ENCODE assay signal across 28 cellular contexts in genomic region chr13:112558696-112559418, GRCh38.
"Had no signal": no experiment of that assay in that cellular context is flagged by ENCODE, and none has a peak within 500 bp of the region (broad histone marks: within the 10 kb centered on the region; RNA-seq: fewer than 3 reads in every experiment).

No MANE protein-coding gene starts in this region.

- ATAC-seq: left colon; lower lobe of right lung; natural killer cell; pancreas; right cardiac atrium; stimulated activated memory B cell treated with anti-CD40 and anti-IgM and Interleukin-4, amounts not matched to agents 10 μg/mL and 1 μg/mL and 100 μg/mL, for 72 hours; stimulated activated naive CD8-positive, alpha-beta T cell treated with anti-CD3 and anti-CD28 coated beads, Interleukin-15, Interleukin-2, amounts not matched to agents 100 U/mL and 50 U/mL, for 24 hours had no signal

- H3K9me3 Mint-ChIP-seq: immature natural killer cell; memory B cell; natural killer cell; neural crest cell; stimulated activated memory B cell treated with anti-CD40 and anti-IgM and Interleukin-4, amounts not matched to agents 10 μg/mL and 1 μg/mL and 100 μg/mL, for 72 hours; type B pancreatic cell had no signal

- H3K27ac ChIP-seq: esophagus squamous epithelium, left ventricle myocardium inferior, lower lobe of right lung, neutrophil, pancreas, sigmoid colon, testis, tibial artery had no signal

- DNase-seq: effector memory CD4-positive, alpha-beta T cell; erythroblast; esophagus squamous epithelium; foreskin melanocyte; hypothalamus; immature natural killer cell; islet precursor cell; kidney glomerular epithelial cell; left colon; left ventricle myocardium inferior; lower lobe of right lung; natural killer cell; pancreas; right cardiac atrium; sigmoid colon; stimulated activated CD4-positive, alpha-beta T cell treated with anti-CD3 and anti-CD28 coated beads, Interleukin-2, amount 100 ng/mL, for 24 hours; stimulated activated CD4-positive, alpha-beta T cell treated with anti-CD3 and anti-CD28 coated beads, Interleukin-4, amount 100 ng/mL, for 24 hours; stimulated activated naive CD8-positive, alpha-beta T cell treated with anti-CD3 and anti-CD28 coated beads, Interleukin-15, Interleukin-2, amounts not matched to agents 100 U/mL and 50 U/mL, for 24 hours; substantia nigra; testis; tibial artery had no signal

- H3K9me3 ChIP-seq: esophagus squamous epithelium, left ventricle myocardium inferior, lower lobe of right lung, neutrophil, pancreas, sigmoid colon, testis, tibial artery had no signal

- H3K4me1 Mint-ChIP-seq: neural crest cell had no signal

- FAIRE-seq: colon, pancreas, urothelium cell line had no signal

- H3K4me3 ChIP-seq: esophagus squamous epithelium, left ventricle myocardium inferior, lower lobe of right lung, pancreas, sigmoid colon, testis, tibial artery had no signal

- H3K27me3 Mint-ChIP-seq: memory B cell; stimulated activated memory B cell treated with anti-CD40 and anti-IgM and Interleukin-4, amounts not matched to agents 10 μg/mL and 1 μg/mL and 100 μg/mL, for 72 hours; type B pancreatic cell had no signal

- H3K4me1 ChIP-seq: esophagus squamous epithelium, lower lobe of right lung, pancreas, sigmoid colon, testis, tibial artery had no signal

- H3K27me3 ChIP-seq: esophagus squamous epithelium, neutrophil, pancreas, sigmoid colon, testis, tibial artery had no signal

- H3K4me3 Mint-ChIP-seq: immature natural killer cell; memory B cell; natural killer cell; neural crest cell; stimulated activated memory B cell treated with anti-CD40 and anti-IgM and Interleukin-4, amounts not matched to agents 10 μg/mL and 1 μg/mL and 100 μg/mL, for 72 hours; type B pancreatic cell had no signal

- H3K27ac Mint-ChIP-seq: memory B cell, natural killer cell, type B pancreatic cell had no signal
